19 cellular contexts compared by ENCODE assay signal in the genomic region with DNA sequence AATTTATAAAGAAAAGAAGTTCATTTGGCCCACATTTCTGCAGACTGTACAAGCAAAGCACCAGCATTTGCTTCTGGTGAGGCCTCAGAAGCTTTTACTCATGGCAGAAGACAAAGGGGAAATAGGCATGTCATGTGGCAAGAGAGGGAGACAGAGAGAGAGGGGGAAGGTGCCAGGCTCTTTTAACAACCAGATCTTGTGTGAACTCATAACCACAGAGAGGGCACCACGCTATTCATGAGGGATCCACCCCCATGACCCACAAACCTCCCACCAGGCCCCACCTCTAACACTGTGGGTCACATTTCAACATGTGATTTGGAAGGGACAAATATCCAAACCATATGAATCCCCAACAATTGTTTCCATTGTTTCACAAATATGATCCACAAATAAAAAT.
DNase-seq lines count a peak whose midpoint lies in the region; ATAC-seq and TF ChIP-seq lines count a peak whose summit lies in the region.
"Had no signal": no experiment of that assay in that cellular context is flagged by ENCODE, and none has a peak within 500 bp of the region (broad histone marks: within the 10 kb centered on the region; RNA-seq: fewer than 3 reads in every experiment).

No MANE protein-coding gene starts in this region.

- no peaks in the 10 kb centered on the region for H3K9me2 ChIP-seq in Loucy (replicated peaks; ENCODE audit: low read depth, low read length)

- peaks cover 7% of the 10 kb centered on the region for H3K4me1 ChIP-seq in Loucy (ENCODE audit: insufficient read depth, low read length, poor library complexity, severe bottlenecking)
- H3K4me1 ChIP-seq: BE2C had no signal

- H3K4me3 ChIP-seq in Loucy (ENCODE audit: low read length, poor library complexity, severe bottlenecking), result no peak overlapping the region
- H3K4me3 ChIP-seq: GM23248, HAP-1 had no signal

- H3K27me3 ChIP-seq in Loucy (ENCODE audit: insufficient read depth, low read length, poor library complexity, severe bottlenecking), result no peaks in the 10 kb centered on the region
- H3K27me3 ChIP-seq: BE2C had no signal

- ATAC-seq in GM21515 (IDR thresholded peaks at IDR 0.05; ENCODE audit: unreplicated experiment), result no peak
- ATAC-seq: HepG2 had no signal

- no peak for TF ChIP-seq CTCF in Loucy (conservative IDR thresholded peaks at IDR 0.05; ENCODE audit: low read length)

- H3K4me2 ChIP-seq in Loucy (ENCODE audit: low read depth, low read length, poor library complexity, severe bottlenecking), result no peak overlapping the region

- in situ Hi-C loops in SK-MEL-5 (cut with HindIII; ENCODE audit: low pct_unique_long_range_greater_than_20kb, low sequenced_read_pairs), result no loop called here

- peak; percentile 17 for DNase-seq in HT1080 (ENCODE audit: low read depth)
- peak; percentile 39 for DNase-seq in SK-MEL-5 (ENCODE audit: low read depth, low spot score)
- DNase-seq in myocyte (ENCODE audit: low read depth), result peak; percentile 59
- no peak for DNase-seq in activated CD8-positive, alpha-beta memory T cell treated with anti-CD3 and anti-CD28 coated beads for 24 hours
- no peak for DNase-seq in cerebellar nuclear complex (lab: John Stamatoyannopoulos, UW)
- DNase-seq: ACHN; BE2C; C1 segment of cervical spinal cord; CD4-positive, CD25-positive, alpha-beta regulatory T cell; CD8-positive, alpha-beta memory T cell; COR-L47; DMS 273 treated with DMSO at 0.1 percent for 48 hours; DMS53; GM23248; KG1 had no signal

- no peaks in the 10 kb centered on the region for H3K79me2 ChIP-seq in Loucy (ENCODE audit: insufficient read depth, low read length)

- H3K36me3 ChIP-seq in Loucy (ENCODE audit: insufficient read depth, low read length), result no peaks in the 10 kb centered on the region
- H3K36me3 ChIP-seq: BE2C, HAP-1 had no signal

- H3F3A ChIP-seq in Loucy (ENCODE audit: low read depth), result no peaks in the 10 kb centered on the region

- no peaks in the 10 kb centered on the region for H3K9me3 ChIP-seq in Loucy (ENCODE audit: insufficient read depth, low read depth, low read length)
- H3K9me3 ChIP-seq: BE2C, HAP-1 had no signal

- no peaks in the 10 kb centered on the region for H4K20me1 ChIP-seq in Loucy (ENCODE audit: insufficient read depth, low read length, poor library complexity, severe bottlenecking)

- peak overlapping the region; percentile 57 for H2AFZ ChIP-seq in Loucy (ENCODE audit: low read length)
- H2AFZ ChIP-seq: GM23248 had no signal

- H3K9ac ChIP-seq in Loucy (ENCODE audit: low read depth, low read length, poor library complexity, severe bottlenecking), result no peak overlapping the region
- H3K9ac ChIP-seq: GM23248 had no signal

Comparison
In these comparisons a context has a peak if more than half of its experiments do, and no peak if none do; other contexts are left out.
1. DNase-seq: peak in HT1080 (single experiment), SK-MEL-5 (single experiment) and myocyte (single experiment); none in activated CD8-positive, alpha-beta memory T cell treated with anti-CD3 and anti-CD28 coated beads for 24 hours (single experiment) and cerebellar nuclear complex (0 of 2).